ENCODE assay signal across 11 cellular contexts in the genomic region with DNA sequence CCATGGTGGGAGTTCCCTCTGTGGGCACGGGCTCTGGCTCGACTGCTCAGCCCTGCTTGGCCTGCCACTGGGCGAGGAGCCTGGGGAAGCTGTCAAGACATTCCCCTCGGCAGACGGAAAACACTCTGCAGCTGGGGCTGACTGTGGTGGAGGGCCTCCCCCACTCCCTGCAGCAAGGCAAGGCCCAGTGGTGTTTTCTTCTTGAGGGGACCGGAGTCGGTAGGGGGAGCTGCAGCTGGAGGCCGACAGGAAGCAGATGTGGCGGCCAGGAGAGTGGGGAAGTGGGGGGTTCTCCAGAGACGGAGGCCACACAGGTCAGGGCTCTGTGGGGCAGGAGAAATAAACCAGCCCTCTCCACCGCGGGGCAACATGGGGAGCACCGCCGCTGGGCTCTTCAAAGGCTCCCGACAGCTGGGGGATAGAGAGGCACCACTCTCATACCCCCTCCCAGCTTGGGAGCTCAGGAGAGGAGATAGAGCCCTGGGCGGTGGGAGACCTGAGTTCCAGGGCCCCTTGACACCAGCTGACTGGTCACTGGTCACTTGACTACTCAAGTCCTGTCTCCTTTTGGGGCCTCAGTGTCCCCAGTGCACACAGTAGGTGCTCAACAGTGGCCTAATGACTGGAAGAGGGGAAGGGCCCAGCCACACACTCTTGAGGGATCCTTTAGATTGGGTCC. TPM values are rescaled to one million over a fixed set of nuclear protein-coding genes. Genes with fewer than 3 reads are reported as not detected.
DNase-seq lines count a peak whose midpoint lies in the region; ATAC-seq, FAIRE-seq and TF ChIP-seq lines count a peak whose summit lies in the region.
"Had no signal": no experiment of that assay in that cellular context is flagged by ENCODE, and none has a peak within 500 bp of the region (broad histone marks: within the 10 kb centered on the region; RNA-seq: fewer than 3 reads in every experiment).

No MANE protein-coding gene starts in this region.

- no peaks in the 10 kb centered on the region for H3K27me3 ChIP-seq in aorta (ENCODE audit: control insufficient read depth in 1 of 2, insufficient read depth in 2 of 2, low read length in 1 of 2)
- H3K27me3 ChIP-seq: SJSA1, testis had no signal

- H3K9me3 ChIP-seq in aorta (ENCODE audit: control insufficient read depth, low read length): no peaks in the 10 kb centered on the region
- H3K9me3 ChIP-seq: SJSA1, testis had no signal

- TF ChIP-seq CTCF in mesothelial cell of epicardium (IDR thresholded peaks at IDR 0.05; ENCODE audit: unreplicated experiment): no peak

- intact Hi-C loops in aorta (cut with DNase I): no loop called here

- H3K27ac Mint-ChIP-seq in mesothelial cell of epicardium: no peak overlapping the region

- H3K4me3 Mint-ChIP-seq in mesothelial cell of epicardium: no peak overlapping the region

- no peak for FAIRE-seq in GM19239 (lab: Jason Lieb, UNC)

- no peak overlapping the region for H3K4me3 ChIP-seq in aorta (ENCODE audit: low read length in 2 of 2)
- H3K4me3 ChIP-seq: SJSA1, testis had no signal

- WGBS in aorta, 2 donors: 74 to 76% methylated on average over 16 of the region's 16 CpGs

- peak overlapping the region; percentile 28 for H3K27ac ChIP-seq in caudate nucleus (ENCODE audit: low read depth, low read length)
- H3K27ac ChIP-seq in aorta (ENCODE audit: low read depth in 1 of 2, low read length in 2 of 2): no peak overlapping the region
- H3K27ac ChIP-seq: SJSA1, testis had no signal

- H3K36me3 Mint-ChIP-seq in mesothelial cell of epicardium: peaks cover 2% of the 10 kb centered on the region

- H3K4me1 ChIP-seq in aorta (ENCODE audit: control insufficient read depth in 1 of 2, insufficient read depth in 2 of 2, low read length in 2 of 2): no peaks in the 10 kb centered on the region
- H3K4me1 ChIP-seq: SJSA1 had no signal

- no peaks in the 10 kb centered on the region for H3K36me3 ChIP-seq in aorta (ENCODE audit: control insufficient read depth in 1 of 2, insufficient read depth in 2 of 2, low read length in 1 of 2)

- peak; percentile 1 for DNase-seq in stimulated activated CD4-positive, alpha-beta T cell treated with anti-CD3 and anti-CD28 coated beads, Interleukin-15, amount 100 ng/mL, for 24 hours
- DNase-seq in stimulated activated CD4-positive, alpha-beta T cell treated with anti-CD3 and anti-CD28 coated beads, Interleukin-12 subunit alpha, Interleukin-12 subunit beta, amount 100 ng/mL, for 4 hours: no peak
- DNase-seq in caudate nucleus (lab: John Stamatoyannopoulos, UW) (no peak), mesothelial cell of epicardium (ENCODE audit: low spot score in 2 of 2, unreplicated experiment in 2 of 2) (peak; percentile 16 to 33), aorta (peak; percentile 59 to 75), GM19239 (ENCODE audit: insufficient read length, low spot score) (no peak), occipital lobe (lab: John Stamatoyannopoulos, UW) (no peak), NCI-H2196 treated with DMSO at 0.1 percent for 48 hours (lab: John Stamatoyannopoulos, UW; ENCODE audit: unreplicated experiment) (no peak)
- DNase-seq: C1 segment of cervical spinal cord, testis had no signal

- H3K27me3 Mint-ChIP-seq in mesothelial cell of epicardium (ENCODE audit: low read depth): no peaks in the 10 kb centered on the region

- H3K9me3 Mint-ChIP-seq in mesothelial cell of epicardium: peaks cover under 1% of the 10 kb centered on the region

- no peaks in the 10 kb centered on the region for H3K4me1 Mint-ChIP-seq in mesothelial cell of epicardium

- ATAC-seq in aorta (ENCODE audit: low FRiP score): no peak

RNA-seq across cellular contexts. Expression of a gene that starts 43.4 kb away (rescaled TPM):
- total RNA-seq in mesothelial cell of epicardium (35.1 to 37.3 TPM (median 36.3 TPM) in 3 replicates), aorta (10 to 100 TPM; 16.8 to 21.2 TPM), occipital lobe (5.8 TPM)
- 10 to 100 TPM in 1 of 2 donors, 1 to 10 TPM in 1; 9.0 to 11.1 TPM for polyA plus RNA-seq in aorta

RNA-seq across cellular contexts. Expression of a gene that starts 54.7 kb away (rescaled TPM):
- total RNA-seq in mesothelial cell of epicardium: 31.8 to 34.0 TPM (median 33.2 TPM) in 3 replicates
- total RNA-seq in aorta: 10 to 100 TPM; 79.3 to 99.6 TPM
- 10 to 100 TPM; 42.2 to 60.4 TPM for polyA plus RNA-seq in aorta
- 6.2 TPM for total RNA-seq in occipital lobe

Comparison
In these comparisons a context has a peak if more than half of its experiments do, and no peak if none do; other contexts are left out.
1. DNase-seq: peak in stimulated activated CD4-positive, alpha-beta T cell treated with anti-CD3 and anti-CD28 coated beads, Interleukin-15, amount 100 ng/mL, for 24 hours (single experiment), mesothelial cell of epicardium (2 of 2) and aorta (2 of 2); none in stimulated activated CD4-positive, alpha-beta T cell treated with anti-CD3 and anti-CD28 coated beads, Interleukin-12 subunit alpha, Interleukin-12 subunit beta, amount 100 ng/mL, for 4 hours (single experiment), caudate nucleus (0 of 61), GM19239 (single experiment), occipital lobe (single experiment) and NCI-H2196 treated with DMSO at 0.1 percent for 48 hours (single experiment).